ENCODE assay signal across 19 cellular contexts in genomic region chr6:106105493-106105892, GRCh38.
"Had no signal": no experiment of that assay in that cellular context is flagged by ENCODE, and none has a peak within 500 bp of the region (broad histone marks: within the 10 kb centered on the region; RNA-seq: fewer than 3 reads in every experiment).

No MANE protein-coding gene starts in this region.

- DNase-seq: activated CD4-positive, alpha-beta T cell treated with anti-CD3 and anti-CD28 coated beads for 48 hours; activated effector memory CD4-positive, alpha-beta T cell treated with Interleukin-2 at 50 U/mL for 16 hours; amygdala; cerebellar nuclear complex; dermis blood vessel endothelial cell; esophagus squamous epithelium; foreskin fibroblast; glutamatergic neuron; left colon; naive B cell; nucleus accumbens; right lobe of liver; T-cell had no signal

- H3K4me1 Mint-ChIP-seq: brain had no signal

- H3K36me3 Mint-ChIP-seq: brain, WTC11 had no signal

- H3K9me3 Mint-ChIP-seq: activated naive CD4-positive, alpha-beta T cell treated with anti-CD3 and anti-CD28 coated beads, Interleukin-2, amount 50 U/mL, for 24 hours; naive B cell; stimulated activated memory B cell treated with anti-CD40 and anti-IgM and Interleukin-4, amounts not matched to agents 10 μg/mL and 1 μg/mL and 100 μg/mL, for 72 hours; T-cell; WTC11 had no signal

- H3K27ac Mint-ChIP-seq: activated naive CD4-positive, alpha-beta T cell treated with anti-CD3 and anti-CD28 coated beads, Interleukin-2, amount 50 U/mL, for 24 hours; brain; naive B cell; stimulated activated memory B cell treated with anti-CD40 and anti-IgM and Interleukin-4, amounts not matched to agents 10 μg/mL and 1 μg/mL and 100 μg/mL, for 72 hours; type B pancreatic cell; WTC11 had no signal

- H3K4me3 Mint-ChIP-seq: brain; stimulated activated memory B cell treated with anti-CD40 and anti-IgM and Interleukin-4, amounts not matched to agents 10 μg/mL and 1 μg/mL and 100 μg/mL, for 72 hours; type B pancreatic cell; WTC11 had no signal

- H3K27ac ChIP-seq: esophagus squamous epithelium, prostate gland, right lobe of liver had no signal

- H3K9me3 ChIP-seq: esophagus squamous epithelium, prostate gland, right lobe of liver had no signal

- H3K27me3 Mint-ChIP-seq: activated naive CD4-positive, alpha-beta T cell treated with anti-CD3 and anti-CD28 coated beads, Interleukin-2, amount 50 U/mL, for 24 hours; stimulated activated memory B cell treated with anti-CD40 and anti-IgM and Interleukin-4, amounts not matched to agents 10 μg/mL and 1 μg/mL and 100 μg/mL, for 72 hours; T-cell; type B pancreatic cell had no signal

- ATAC-seq: left colon; right lobe of liver; stimulated activated memory B cell treated with anti-CD40 and anti-IgM and Interleukin-4, amounts not matched to agents 10 μg/mL and 1 μg/mL and 100 μg/mL, for 72 hours; WTC11 had no signal

- H3K36me3 ChIP-seq: prostate gland, right lobe of liver had no signal

- H3K27me3 ChIP-seq: esophagus squamous epithelium, right lobe of liver had no signal

- H3K4me1 ChIP-seq: prostate gland had no signal

- H3K4me3 ChIP-seq: esophagus squamous epithelium, prostate gland, right lobe of liver had no signal
